9 cellular contexts compared by ENCODE assay signal in genomic region chr19:3573162-3573857, GRCh38. TPM values are rescaled to one million over a fixed set of nuclear protein-coding genes. Genes with fewer than 3 reads are reported as not detected.
DNase-seq lines count a peak whose midpoint lies in the region; ATAC-seq, FAIRE-seq and TF ChIP-seq lines count a peak whose summit lies in the region.
"Had no signal": no experiment of that assay in that cellular context is flagged by ENCODE, and none has a peak within 500 bp of the region (broad histone marks: within the 10 kb centered on the region; RNA-seq: fewer than 3 reads in every experiment).

No MANE protein-coding gene starts in this region.

- H3K9ac ChIP-seq in endothelial cell of umbilical vein (replicated peaks; ENCODE audit: extremely low read depth, insufficient read depth, low read length) = peak overlapping the region; percentile 78
- H3K9ac ChIP-seq in neural cell (ENCODE audit: low read length) = peak overlapping the region; percentile 29

- peaks cover 4% of the 10 kb centered on the region; the same call in 1 of the 2 replicates for H3K36me3 ChIP-seq in Panc1 (ENCODE audit: control insufficient read depth, insufficient read depth, low read length)
- H3K36me3 ChIP-seq in endothelial cell of umbilical vein (ENCODE audit: control insufficient read depth in 2 of 2, extremely low read depth in 1 of 2, insufficient read depth in 2 of 2, low read length in 2 of 2) = peaks cover 0 to 3% of the 10 kb centered on the region in 2 experiments
- H3K36me3 ChIP-seq in neural cell (ENCODE audit: insufficient read depth, low read length) = no peaks in the 10 kb centered on the region

- peak overlapping the region; percentile 61 for H3K27ac ChIP-seq in CD4-positive, alpha-beta T cell (ENCODE audit: low read depth, low read length)
- H3K27ac ChIP-seq in Panc1 (ENCODE audit: low read length) = peak overlapping the region; percentile 76
- H3K27ac ChIP-seq in endothelial cell of umbilical vein (ENCODE audit: insufficient read depth, low read depth, low read length) = peak overlapping the region; percentile 65
- H3K27ac ChIP-seq in neural cell (ENCODE audit: low read length) = no peak overlapping the region

- no peaks in the 10 kb centered on the region for H3F3A ChIP-seq in neural cell (ENCODE audit: insufficient read depth, low read length, poor library complexity, severe bottlenecking)

- peak overlapping the region; percentile 75 for H3K4me2 ChIP-seq in endothelial cell of umbilical vein (ENCODE audit: insufficient read depth, low read length)
- H3K4me2 ChIP-seq in neural cell (ENCODE audit: low read length) = no peak overlapping the region

- intact Hi-C loops in CD4-positive, alpha-beta T cell (cut with DNase I, micrococcal nuclease) = loop anchor here in 1 of 2 experiments (2.0 to 5.0 kb wide), 3 partner anchors 53 to 136 kb away; partner anchors contain the start of genes CACTIN and FZR1
- intact Hi-C loops in Panc1 (cut with micrococcal nuclease; ENCODE audit: unreplicated experiment) (no loop called here), endothelial cell of umbilical vein (cut with micrococcal nuclease) (loop anchor here (2.0 to 5.0 kb wide), 4 partner anchors 34 to 99 kb away; partner anchors contain the start of genes CACTIN, FZR1 and TBXA2R)

- TF ChIP-seq POLR2A in endothelial cell of umbilical vein (IDR thresholded peaks at IDR 0.05; ENCODE audit: low read depth, low read length) = peak; percentile 19

- H3K4me1 ChIP-seq in Panc1 (ENCODE audit: control insufficient read depth, insufficient read depth, low read length) (peaks cover 4% of the 10 kb centered on the region; the same call in 1 of the 2 replicates), endothelial cell of umbilical vein (ENCODE audit: control insufficient read depth, extremely low read depth, insufficient read depth, low read length) (peaks cover 15% of the 10 kb centered on the region)

- dilution Hi-C loops in endothelial cell of umbilical vein (cut with MboI; ENCODE audit: extremely low pct_ligation_motif_present, low sequenced_read_pairs) = no loop called here

- peak overlapping the region; percentile 81 for H3K4me3 Mint-ChIP-seq in CD4-positive, alpha-beta T cell

- FAIRE-seq in endothelial cell of umbilical vein (lab: Jason Lieb, UNC) = no peak

- peaks cover 16% of the 10 kb centered on the region for H3K4me1 Mint-ChIP-seq in CD4-positive, alpha-beta T cell (ENCODE audit: low read depth)

- no peaks in the 10 kb centered on the region for H4K20me1 ChIP-seq in endothelial cell of umbilical vein (replicated peaks; ENCODE audit: control insufficient read depth, extremely low read depth, insufficient read depth, low read length)
- no peaks in the 10 kb centered on the region for H4K20me1 ChIP-seq in neural cell (ENCODE audit: insufficient read depth)

- no peaks in the 10 kb centered on the region for H3K9me3 Mint-ChIP-seq in CD4-positive, alpha-beta T cell

- no peak for TF ChIP-seq CTCF in CD4-positive, alpha-beta T cell (IDR thresholded peaks at IDR 0.05)
- TF ChIP-seq CTCF in Panc1 (IDR thresholded peaks at IDR 0.05) (no peak), endothelial cell of umbilical vein (IDR thresholded peaks at IDR 0.05; ENCODE audit: extremely low read depth in 1 of 2, insufficient read depth in 1 of 2, low read depth in 1 of 2, low read length in 2 of 2) (no peak), neural cell (IDR thresholded peaks at IDR 0.05; ENCODE audit: poor library complexity, severe bottlenecking) (no peak)

- in situ Hi-C loops in Panc1 (cut with HindIII; ENCODE audit: low pct_unique_long_range_greater_than_20kb, low sequenced_read_pairs) = no loop called here

- H3K27ac Mint-ChIP-seq in CD4-positive, alpha-beta T cell = no peak overlapping the region

- TF ChIP-seq EP300 in neural cell (conservative IDR thresholded peaks at IDR 0.05; ENCODE audit: poor library complexity, severe bottlenecking) = no peak

- ATAC-seq in CD4-positive, alpha-beta T cell (ENCODE audit: poor library complexity) = peak; percentile 0
- peak; percentile 7 for ATAC-seq in GM21825 (IDR thresholded peaks at IDR 0.05; ENCODE audit: unreplicated experiment)
- ATAC-seq in Panc1 = peak; percentile 37
- no peak for ATAC-seq in HG03108 (IDR thresholded peaks at IDR 0.05; ENCODE audit: unreplicated experiment)

- no TSS peak for BruUV-seq in Panc1 (replicated peaks; lab: Mats Ljungman, UMichigan)
- BruUV-seq in endothelial cell of umbilical vein (replicated peaks; lab: Mats Ljungman, UMichigan) = TSS peak; percentile 45

- no peaks in the 10 kb centered on the region for H3K27me3 ChIP-seq in CD4-positive, alpha-beta T cell (ENCODE audit: control insufficient read depth, insufficient read depth, low read length)
- H3K27me3 ChIP-seq in Panc1 (ENCODE audit: control insufficient read depth, insufficient read depth, low read length) = no peaks in the 10 kb centered on the region
- H3K27me3 ChIP-seq in endothelial cell of umbilical vein (ENCODE audit: control insufficient read depth in 2 of 2, insufficient read depth in 2 of 2, low read length in 2 of 2) = no peaks in the 10 kb centered on the region
- H3K27me3 ChIP-seq in neural cell (ENCODE audit: insufficient read depth, low read depth, low read length) = no peaks in the 10 kb centered on the region

- H3K27me3 Mint-ChIP-seq in CD4-positive, alpha-beta T cell = no peaks in the 10 kb centered on the region

- CTCF ChIA-PET in CD4-positive, alpha-beta T cell (lab: Charles Lee) = interaction anchor here (0.9 to 1.2 kb wide), 2 partner anchors 26 to 29 kb away, joined by 3 read pairs; no protein-coding TSS in a partner anchor
- CTCF ChIA-PET in Panc1 (lab: Charles Lee) = no interaction called here
- CTCF ChIA-PET in endothelial cell of umbilical vein (lab: Charles Lee) = interaction anchor here (0.6 to 2.6 kb wide), 6 partner anchors 12 to 1429 kb away, joined by 3 to 27 read pairs (median 3); partner anchors contain the start of gene GIPC3

- H2AFZ ChIP-seq in endothelial cell of umbilical vein (ENCODE audit: low read depth, low read length) = peak overlapping the region; percentile 27
- H2AFZ ChIP-seq in neural cell (ENCODE audit: low read depth, low read length) = peak overlapping the region; percentile 27

- H3K4me3 ChIP-seq in Panc1 (ENCODE audit: low read depth in 2 of 2, low read length in 2 of 2) (peak overlapping the region; percentile 74 to 82), endothelial cell of umbilical vein (replicated peaks in 1 of 3; ENCODE audit: insufficient read depth in 1 of 3, low read depth in 1 of 3, low read length in 3 of 3) (peak overlapping the region; percentile 81 to 99 (median 97)), neural cell (ENCODE audit: low read length) (peak overlapping the region; percentile 77)

- no peaks in the 10 kb centered on the region for H3K9me1 ChIP-seq in endothelial cell of umbilical vein (replicated peaks; ENCODE audit: control insufficient read depth, extremely low read depth, insufficient read depth, low read length)

- H3K9me2 ChIP-seq in neural cell (ENCODE audit: insufficient read depth, low read length) = no peaks in the 10 kb centered on the region

- POLR2A ChIA-PET in CD4-positive, alpha-beta T cell (lab: Charles Lee) = interaction anchor here (0.9 to 1.4 kb wide), 3 partner anchors 18 to 189 kb away, joined by 3 to 4 read pairs (median 3); partner anchors contain the start of gene MRPL54
- POLR2A ChIA-PET in Panc1 (lab: Charles Lee) (no interaction called here), endothelial cell of umbilical vein (lab: Charles Lee) (interaction anchor here (1.5 kb wide), 1 partner anchor 16 kb away, joined by 6 read pairs; the partner anchor contains the start of gene MFSD12)

- H3K36me3 Mint-ChIP-seq in CD4-positive, alpha-beta T cell (ENCODE audit: low read depth) = peaks cover 12% of the 10 kb centered on the region

- no peak for TF ChIP-seq RAD21 in neural cell (conservative IDR thresholded peaks at IDR 0.05)

- H3K9me3 ChIP-seq in CD4-positive, alpha-beta T cell (ENCODE audit: control insufficient read depth, low read length) = no peaks in the 10 kb centered on the region
- no peaks in the 10 kb centered on the region for H3K9me3 ChIP-seq in Panc1 (ENCODE audit: control insufficient read depth, insufficient read depth, low read depth, low read length)
- no peaks in the 10 kb centered on the region for H3K9me3 ChIP-seq in endothelial cell of umbilical vein (replicated peaks; ENCODE audit: control insufficient read depth, insufficient read depth, low read length)
- no peaks in the 10 kb centered on the region for H3K9me3 ChIP-seq in neural cell (ENCODE audit: low read length)

- no peak for DNase-seq in CD4-positive, alpha-beta T cell
- DNase-seq in Panc1 (ENCODE audit: low read depth, low spot score) (no peak), endothelial cell of umbilical vein (ENCODE audit: low read depth, low spot score) (no peak), hippocampal formation (lab: John Stamatoyannopoulos, UW) (no peak), T1000 (lab: John Stamatoyannopoulos, UW) (no peak)

- H3K79me2 ChIP-seq in endothelial cell of umbilical vein (ENCODE audit: control insufficient read depth, insufficient read depth, low read length) (peaks cover 2% of the 10 kb centered on the region), neural cell (replicated peaks; ENCODE audit: insufficient read depth, low read length) (no peaks in the 10 kb centered on the region)

RNA-seq across cellular contexts. Expression of gene HMG20B, which starts 0.6 kb away (rescaled TPM):
- 10 to 100 TPM; 34.3 to 36.6 TPM for total RNA-seq in CD4-positive, alpha-beta T cell
- total RNA-seq in Panc1 (2021; ENCODE audit: unreplicated experiment) = 74.7 TPM
- polyA plus RNA-seq in Panc1 (2012; ENCODE audit: insufficient read length) = 113 TPM
- 98.0 and 98.2 TPM in 2 replicates for total RNA-seq in endothelial cell of umbilical vein
- 53.2 and 63.9 TPM in 2 replicates for polyA plus RNA-seq in endothelial cell of umbilical vein
- 43.3 and 57.2 TPM in 2 replicates for polyA plus RNA-seq in endothelial cell of umbilical vein (2011; cell fraction: cytosol; rRNA removed)
- polyA plus RNA-seq in endothelial cell of umbilical vein (2011; cell fraction: nucleus; rRNA removed) = 104 and 115 TPM in 2 replicates
- 55.7 and 69.0 TPM in 2 replicates for polyA plus RNA-seq in endothelial cell of umbilical vein (2012)
- polyA minus RNA-seq in endothelial cell of umbilical vein = 14.0 and 17.1 TPM in 2 replicates
- 123 TPM for polyA minus RNA-seq in endothelial cell of umbilical vein (2011; cell fraction: cytosol; rRNA and poly(A)+ RNA removed)
- 11.3 and 18.5 TPM in 2 replicates for polyA minus RNA-seq in endothelial cell of umbilical vein (2011; cell fraction: nucleus; rRNA and poly(A)+ RNA removed)
- 17.3 and 22.6 TPM in 2 replicates for polyA plus RNA-seq in neural cell
- polyA minus RNA-seq in neural cell = 7.5 and 9.8 TPM in 2 replicates

RNA-seq across cellular contexts. Expression of gene GIPC3, which starts 12.0 kb away (rescaled TPM):
- 1 to 10 TPM; 1.1 TPM for total RNA-seq in CD4-positive, alpha-beta T cell
- total RNA-seq in Panc1 (2021; ENCODE audit: unreplicated experiment) = 0.92 TPM
- 1.3 TPM for polyA plus RNA-seq in Panc1 (2012; ENCODE audit: insufficient read length)
- total RNA-seq in endothelial cell of umbilical vein = 6.6 and 7.1 TPM in 2 replicates
- 1.9 and 2.2 TPM in 2 replicates for polyA plus RNA-seq in endothelial cell of umbilical vein
- polyA plus RNA-seq in endothelial cell of umbilical vein (2011; cell fraction: cytosol; rRNA removed) = 1.9 and 2.1 TPM in 2 replicates
- polyA plus RNA-seq in endothelial cell of umbilical vein (2011; cell fraction: nucleus; rRNA removed) = 2.3 and 2.8 TPM in 2 replicates
- polyA plus RNA-seq in endothelial cell of umbilical vein (2012) = 1.1 and 1.5 TPM in 2 replicates
- polyA minus RNA-seq in endothelial cell of umbilical vein = 1.8 and 2.5 TPM in 2 replicates
- 6.8 TPM for polyA minus RNA-seq in endothelial cell of umbilical vein (2011; cell fraction: cytosol; rRNA and poly(A)+ RNA removed)
- 0.43 and 0.63 TPM in 2 replicates for polyA minus RNA-seq in endothelial cell of umbilical vein (2011; cell fraction: nucleus; rRNA and poly(A)+ RNA removed)
- polyA plus RNA-seq in neural cell = not detected in 2 replicates
- polyA minus RNA-seq in neural cell = not detected in 2 replicates

RNA-seq across cellular contexts. Expression of gene MFSD12, which starts 15.9 kb away (rescaled TPM):
- total RNA-seq in CD4-positive, alpha-beta T cell = 10 to 100 TPM; 62.5 to 65.0 TPM
- total RNA-seq in Panc1 (2021; ENCODE audit: unreplicated experiment) = 98.8 TPM
- 140 TPM for polyA plus RNA-seq in Panc1 (2012; ENCODE audit: insufficient read length)
- total RNA-seq in endothelial cell of umbilical vein = 78.9 and 80.4 TPM in 2 replicates
- 51.7 and 66.9 TPM in 2 replicates for polyA plus RNA-seq in endothelial cell of umbilical vein
- 27.4 and 38.4 TPM in 2 replicates for polyA plus RNA-seq in endothelial cell of umbilical vein (2011; cell fraction: cytosol; rRNA removed)
- polyA plus RNA-seq in endothelial cell of umbilical vein (2011; cell fraction: nucleus; rRNA removed) = 102 and 113 TPM in 2 replicates
- 49.8 and 67.4 TPM in 2 replicates for polyA plus RNA-seq in endothelial cell of umbilical vein (2012)
- polyA minus RNA-seq in endothelial cell of umbilical vein = 34.5 and 41.8 TPM in 2 replicates
- polyA minus RNA-seq in endothelial cell of umbilical vein (2011; cell fraction: cytosol; rRNA and poly(A)+ RNA removed) = 649 TPM
- polyA minus RNA-seq in endothelial cell of umbilical vein (2011; cell fraction: nucleus; rRNA and poly(A)+ RNA removed) = 24.4 and 34.2 TPM in 2 replicates
- 38.5 and 41.4 TPM in 2 replicates for polyA plus RNA-seq in neural cell
- polyA minus RNA-seq in neural cell = 40.7 and 57.9 TPM in 2 replicates

RNA-seq across cellular contexts. Expression of gene TBXA2R, which starts 33.4 kb away (rescaled TPM):
- under 1 TPM; 0.47 to 0.75 TPM for total RNA-seq in CD4-positive, alpha-beta T cell
- 5.2 TPM for total RNA-seq in Panc1 (2021; ENCODE audit: unreplicated experiment)
- 7.1 TPM for polyA plus RNA-seq in Panc1 (2012; ENCODE audit: insufficient read length)
- total RNA-seq in endothelial cell of umbilical vein = 2.9 and 3.4 TPM in 2 replicates
- polyA plus RNA-seq in endothelial cell of umbilical vein = 2.4 TPM in 2 replicates
- polyA plus RNA-seq in endothelial cell of umbilical vein (2011; cell fraction: cytosol; rRNA removed) = 1.3 and 1.6 TPM in 2 replicates
- 0.65 and 1.4 TPM in 2 replicates for polyA plus RNA-seq in endothelial cell of umbilical vein (2011; cell fraction: nucleus; rRNA removed)
- 1.3 and 2.0 TPM in 2 replicates for polyA plus RNA-seq in endothelial cell of umbilical vein (2012)
- polyA minus RNA-seq in endothelial cell of umbilical vein = 0.95 and 1.2 TPM in 2 replicates
- polyA minus RNA-seq in endothelial cell of umbilical vein (2011; cell fraction: cytosol; rRNA and poly(A)+ RNA removed) = 3.9 TPM
- 0.24 and 0.38 TPM in 2 replicates for polyA minus RNA-seq in endothelial cell of umbilical vein (2011; cell fraction: nucleus; rRNA and poly(A)+ RNA removed)
- not detected in 2 replicates for polyA plus RNA-seq in neural cell
- not detected in 2 replicates for polyA minus RNA-seq in neural cell

RNA-seq across cellular contexts. Expression of gene TEKTIP1, which starts 34.3 kb away (rescaled TPM):
- total RNA-seq in CD4-positive, alpha-beta T cell = 1 to 10 TPM; 5.7 to 6.0 TPM
- not detected for total RNA-seq in Panc1 (2021; ENCODE audit: unreplicated experiment)
- 8.4 TPM for polyA plus RNA-seq in Panc1 (2012; ENCODE audit: insufficient read length)
- total RNA-seq in endothelial cell of umbilical vein = 0.53 and 0.73 TPM in 2 replicates
- not detected in 2 replicates for polyA plus RNA-seq in endothelial cell of umbilical vein
- polyA plus RNA-seq in endothelial cell of umbilical vein (2011; cell fraction: cytosol; rRNA removed) = not detected in 2 replicates
- not detected in 2 replicates for polyA plus RNA-seq in endothelial cell of umbilical vein (2011; cell fraction: nucleus; rRNA removed)
- 0.83 TPM in 1 of 2 replicates, not detected in the other for polyA plus RNA-seq in endothelial cell of umbilical vein (2012)
- polyA minus RNA-seq in endothelial cell of umbilical vein = not detected in 2 replicates
- not detected for polyA minus RNA-seq in endothelial cell of umbilical vein (2011; cell fraction: cytosol; rRNA and poly(A)+ RNA removed)
- polyA minus RNA-seq in endothelial cell of umbilical vein (2011; cell fraction: nucleus; rRNA and poly(A)+ RNA removed) = not detected in 2 replicates
- 1.2 TPM in 1 of 2 replicates, not detected in the other for polyA plus RNA-seq in neural cell
- polyA minus RNA-seq in neural cell = not detected in 2 replicates
- total RNA-seq: LHCN-M2 had no signal
